ENCODE assay signal across 14 cellular contexts in genomic region chr19:13143135-13143534, GRCh38. TPM values are rescaled to one million over a fixed set of nuclear protein-coding genes. Genes with fewer than 3 reads are reported as not detected.
DNase-seq lines count a peak whose midpoint lies in the region; ATAC-seq and TF ChIP-seq lines count a peak whose summit lies in the region.
"Had no signal": no experiment of that assay in that cellular context is flagged by ENCODE, and none has a peak within 500 bp of the region (broad histone marks: within the 10 kb centered on the region; RNA-seq: fewer than 3 reads in every experiment).

No MANE protein-coding gene starts in this region.

- WGBS in SK-N-SH (ENCODE audit: low lambda C conversion rate): 58% methylated on average over 4 of the region's 4 CpGs
- WGBS in smooth muscle cell (ENCODE audit: low lambda C conversion rate): 48% methylated on average over 4 of the region's 4 CpGs

- H3K27ac Mint-ChIP-seq in nephron progenitor cell: no peak overlapping the region
- H3K27ac Mint-ChIP-seq: T-helper 1 cell treated with Interleukin-12 subunit alpha and Interleukin-12 subunit beta and Interleukin-4 antibody, amounts not matched to agents 30 μg/mL and 1 μg/mL, for 36 hours had no signal

- H3K9me2 ChIP-seq in SK-N-SH: no peaks in the 10 kb centered on the region

- H3K36me3 Mint-ChIP-seq in nephron progenitor cell (ENCODE audit: low read depth): peaks cover 14% of the 10 kb centered on the region

- H3K27me3 ChIP-seq in SK-N-SH (ENCODE audit: insufficient read depth) (no peaks in the 10 kb centered on the region), smooth muscle cell (ENCODE audit: low read depth) (no peaks in the 10 kb centered on the region)
- H3K27me3 ChIP-seq: right lobe of liver had no signal

- no peak overlapping the region for H3K4me3 ChIP-seq in SK-N-SH (ENCODE audit: low read depth in 2 of 2, low read length in 1 of 2)
- H3K4me3 ChIP-seq in smooth muscle cell: no peak overlapping the region
- H3K4me3 ChIP-seq: right lobe of liver had no signal

- TF ChIP-seq CTCF in SK-N-SH (IDR thresholded peaks at IDR 0.05): no peak
- no peak for TF ChIP-seq CTCF in smooth muscle cell (IDR thresholded peaks at IDR 0.05; ENCODE audit: borderline replicate concordance, insufficient read depth, poor library complexity, severe bottlenecking)
- no peak for TF ChIP-seq CTCF in nephron progenitor cell (IDR thresholded peaks at IDR 0.05)

- no peaks in the 10 kb centered on the region for H3K9me3 Mint-ChIP-seq in nephron progenitor cell
- H3K9me3 Mint-ChIP-seq: T-helper 1 cell treated with Interleukin-12 subunit alpha and Interleukin-12 subunit beta and Interleukin-4 antibody, amounts not matched to agents 30 μg/mL and 1 μg/mL, for 36 hours had no signal

- H3K4me2 ChIP-seq in SK-N-SH (peak overlapping the region; percentile 26; the same call in 1 of the 2 replicates), smooth muscle cell (no peak overlapping the region)
- H3K4me2 ChIP-seq: KMS-11 had no signal

- H3K4me3 Mint-ChIP-seq in nephron progenitor cell: no peak overlapping the region
- H3K4me3 Mint-ChIP-seq: T-helper 1 cell treated with Interleukin-12 subunit alpha and Interleukin-12 subunit beta and Interleukin-4 antibody, amounts not matched to agents 30 μg/mL and 1 μg/mL, for 36 hours had no signal

- H3K9me3 ChIP-seq in SK-N-SH: no peaks in the 10 kb centered on the region
- no peaks in the 10 kb centered on the region for H3K9me3 ChIP-seq in smooth muscle cell (replicated peaks; ENCODE audit: low read depth)
- H3K9me3 ChIP-seq: right lobe of liver had no signal

- no peak for ATAC-seq in GM19328 (IDR thresholded peaks at IDR 0.05; ENCODE audit: unreplicated experiment)

- H3K27me3 Mint-ChIP-seq in nephron progenitor cell (ENCODE audit: low read depth, poor library complexity): no peaks in the 10 kb centered on the region

- no peak for TF ChIP-seq EP300 in SK-N-SH (IDR thresholded peaks at IDR 0.05; ENCODE audit: borderline replicate concordance in 1 of 2, low read depth in 1 of 2, low read length in 1 of 2)

- peaks cover 15% of the 10 kb centered on the region for H3K4me1 Mint-ChIP-seq in nephron progenitor cell

- H4K20me1 ChIP-seq in SK-N-SH (ENCODE audit: insufficient read depth) (no peaks in the 10 kb centered on the region), smooth muscle cell (ENCODE audit: low read depth) (peaks cover 9% of the 10 kb centered on the region)

- TF ChIP-seq RAD21 in SK-N-SH (IDR thresholded peaks at IDR 0.05; ENCODE audit: low read length): no peak

- H3K36me3 ChIP-seq in SK-N-SH (replicated peaks in 1 of 2; ENCODE audit: control insufficient read depth in 1 of 2, insufficient read depth in 2 of 2, low read length in 1 of 2) (peaks cover 14 to 15% of the 10 kb centered on the region in 2 experiments), smooth muscle cell (ENCODE audit: low read depth) (no peaks in the 10 kb centered on the region)

- H2AFZ ChIP-seq in SK-N-SH (ENCODE audit: low read depth) (no peak overlapping the region), smooth muscle cell (ENCODE audit: low read depth) (no peak overlapping the region)

- peaks cover 14% of the 10 kb centered on the region for H3F3A ChIP-seq in SK-N-SH (replicated peaks; ENCODE audit: insufficient read depth)
- no peaks in the 10 kb centered on the region for H3F3A ChIP-seq in smooth muscle cell (ENCODE audit: low read depth)

- H3K27ac ChIP-seq in SK-N-SH (ENCODE audit: low read depth in 2 of 2, low read length in 1 of 2) (peak overlapping the region in 1 of 2 experiments; percentile 56; a peak in 2 of 4 replicates), smooth muscle cell (ENCODE audit: low read depth) (peak overlapping the region; percentile 33)
- H3K27ac ChIP-seq: KMS-11, right lobe of liver had no signal

- DNase-seq in HK-2 (ENCODE audit: unreplicated experiment) (peak; percentile 39), SK-N-SH (no peak), fibroblast of gingiva (ENCODE audit: low read depth) (peak; percentile 73), smooth muscle cell (lab: John Stamatoyannopoulos, UW; ENCODE audit: unreplicated experiment) (no peak), AG08396 (ENCODE audit: low spot score) (no peak), nephron progenitor cell (no peak)
- DNase-seq: activated CD4-positive, alpha-beta T cell treated with anti-CD3 and anti-CD28 coated beads, Interleukin-2, amount 50 U/mL, for 4 hours; activated effector memory CD4-positive, alpha-beta T cell treated with Interleukin-2 at 50 U/mL for 16 hours; DND-41; NCI-H2107; right lobe of liver had no signal

- no peak overlapping the region for H3K9ac ChIP-seq in SK-N-SH
- H3K9ac ChIP-seq in smooth muscle cell (ENCODE audit: low read depth): no peak overlapping the region
- H3K9ac ChIP-seq: KMS-11 had no signal

- CTCF ChIA-PET in SK-N-SH (lab: Yijun Ruan, JAX): interaction anchor here (1.1 kb wide), 1 partner anchor 166 kb away, joined by 3 read pairs; no protein-coding TSS in a partner anchor

- H3K79me2 ChIP-seq in SK-N-SH (ENCODE audit: insufficient read depth) (peaks cover 11% of the 10 kb centered on the region), smooth muscle cell (ENCODE audit: low read depth) (no peaks in the 10 kb centered on the region)

- H3K4me1 ChIP-seq in SK-N-SH (ENCODE audit: control insufficient read depth in 1 of 2, insufficient read depth in 2 of 2, low read depth in 1 of 2, low read length in 1 of 2) (no peaks in the 10 kb centered on the region; a peak in 1 of 4 replicates), smooth muscle cell (ENCODE audit: low read depth) (no peaks in the 10 kb centered on the region)
- H3K4me1 ChIP-seq: right lobe of liver had no signal

- POLR2A ChIA-PET in SK-N-SH (lab: Yijun Ruan, JAX): interaction anchor here (1.2 kb wide), 1 partner anchor 9 kb away, joined by 4 read pairs; no protein-coding TSS in a partner anchor

TF ChIP-seq in SK-N-SH, 30 proteins besides CTCF, POLR2A, EP300 and RAD21:
- TF ChIP-seq RXRA (IDR thresholded peaks at IDR 0.05; ENCODE audit: borderline replicate concordance, low read depth): peak; percentile 58; the same call in 1 of the 2 replicates
- no peak for TF ChIP-seq SMC3 (IDR thresholded peaks at IDR 0.05; ENCODE audit: low read depth, low read length)

RNA-seq across cellular contexts. Expression of gene STX10, which starts 7.0 kb away (rescaled TPM):
- 143 and 163 TPM in 2 replicates for polyA plus RNA-seq in SK-N-SH (2012; rRNA removed)
- polyA plus RNA-seq in SK-N-SH (2012; cell fraction: cytosol; rRNA removed): 105 and 124 TPM in 2 replicates
- 322 and 532 TPM in 2 replicates for polyA plus RNA-seq in SK-N-SH (2012; cell fraction: nucleus; rRNA removed)
- 37.6 and 59.6 TPM in 2 replicates for total RNA-seq in smooth muscle cell
- polyA plus RNA-seq in smooth muscle cell: 69.1 and 83.1 TPM in 2 replicates

RNA-seq across cellular contexts. Expression of gene IER2, which starts 7.1 kb away (rescaled TPM):
- polyA plus RNA-seq in SK-N-SH (2012; rRNA removed): 55.7 and 115 TPM in 2 replicates
- 56.1 and 82.2 TPM in 2 replicates for polyA plus RNA-seq in SK-N-SH (2012; cell fraction: cytosol; rRNA removed)
- polyA plus RNA-seq in SK-N-SH (2012; cell fraction: nucleus; rRNA removed): 210 and 342 TPM in 2 replicates
- 113 and 118 TPM in 2 replicates for total RNA-seq in smooth muscle cell
- polyA plus RNA-seq in smooth muscle cell: 732 and 766 TPM in 2 replicates

RNA-seq across cellular contexts. Expression of gene NACC1, which starts 25.1 kb away (rescaled TPM):
- 72.8 and 127 TPM in 2 replicates for polyA plus RNA-seq in SK-N-SH (2012; rRNA removed)
- polyA plus RNA-seq in SK-N-SH (2012; cell fraction: cytosol; rRNA removed): 36.3 and 58.8 TPM in 2 replicates
- 107 and 113 TPM in 2 replicates for polyA plus RNA-seq in SK-N-SH (2012; cell fraction: nucleus; rRNA removed)
- total RNA-seq in smooth muscle cell: 34.1 and 44.6 TPM in 2 replicates
- 9.9 and 12.8 TPM in 2 replicates for polyA plus RNA-seq in smooth muscle cell

RNA-seq across cellular contexts. Expression of gene TRMT1, which starts 26.6 kb away (rescaled TPM):
- polyA plus RNA-seq in SK-N-SH (2012; rRNA removed): 60.9 and 64.9 TPM in 2 replicates
- 15.7 and 22.8 TPM in 2 replicates for polyA plus RNA-seq in SK-N-SH (2012; cell fraction: cytosol; rRNA removed)
- 485 and 635 TPM in 2 replicates for polyA plus RNA-seq in SK-N-SH (2012; cell fraction: nucleus; rRNA removed)
- total RNA-seq in smooth muscle cell: 19.1 and 21.9 TPM in 2 replicates
- polyA plus RNA-seq in smooth muscle cell: 37.4 and 44.3 TPM in 2 replicates

RNA-seq across cellular contexts. Expression of gene LYL1, which starts 40.5 kb away (rescaled TPM):
- polyA plus RNA-seq in SK-N-SH (2012; rRNA removed) (1.1 and 2.2 TPM in 2 replicates), smooth muscle cell (2.1 and 3.2 TPM in 2 replicates)
- polyA plus RNA-seq in SK-N-SH (2012; cell fraction: cytosol; rRNA removed): 0.80 and 1.8 TPM in 2 replicates
- polyA plus RNA-seq in SK-N-SH (2012; cell fraction: nucleus; rRNA removed): 3.7 and 4.9 TPM in 2 replicates
- 2.2 and 2.8 TPM in 2 replicates for total RNA-seq in smooth muscle cell

Comparison
In these comparisons a context has a peak if more than half of its experiments do, and no peak if none do; other contexts are left out.
1. DNase-seq: peak in HK-2 (single experiment) and fibroblast of gingiva (single experiment); none in SK-N-SH (single experiment), smooth muscle cell (single experiment), AG08396 (single experiment) and nephron progenitor cell (single experiment).